In the genomic region with DNA sequence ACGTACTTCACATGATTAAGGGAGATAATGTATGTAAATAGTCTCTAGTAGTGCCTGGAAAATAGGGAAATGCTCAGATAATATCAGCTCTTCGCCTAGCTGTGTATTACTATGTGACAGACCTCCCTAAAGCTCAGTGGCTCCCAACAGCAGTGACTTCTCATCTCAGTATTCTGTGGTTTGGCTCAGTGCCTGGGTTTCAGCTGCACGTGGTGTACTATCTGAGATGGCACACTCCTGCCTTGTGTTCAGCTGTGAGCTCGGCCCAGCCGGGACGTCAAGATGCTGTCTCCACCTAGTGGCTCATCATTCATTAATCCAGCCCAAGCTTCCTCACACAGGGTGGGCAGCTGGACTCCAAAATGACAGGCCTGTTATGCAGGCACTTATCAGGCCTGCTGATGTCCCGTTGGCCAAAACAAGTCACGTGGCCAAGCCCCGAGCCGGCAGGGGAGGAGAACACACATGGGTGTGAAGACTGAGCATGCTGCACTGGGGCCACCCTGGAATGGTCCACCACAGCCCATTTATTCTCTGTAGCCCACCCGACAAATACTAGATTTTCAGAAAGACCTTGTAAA, we compare ENCODE assay signal across 8 cellular contexts. TPM values are rescaled to one million over a fixed set of nuclear protein-coding genes. Genes with fewer than 3 reads are reported as not detected.
A peak's percentile ranks its signal among the peaks of the same experiment; 100 is the strongest.
DNase-seq lines count a peak whose midpoint lies in the region; ATAC-seq and TF ChIP-seq lines count a peak whose summit lies in the region.

No MANE protein-coding gene starts in this region.

- DNase-seq in COLO829 (ENCODE audit: low spot score) (peak; percentile 98), Peyer's patch (peak; percentile 75 to 97 (median 91)), fibroblast of gingiva (ENCODE audit: low read depth) (peak; percentile 98), nucleus accumbens (lab: John Stamatoyannopoulos, UW) (peak in 55 of 56 donors; percentile 13 to 93 (median 73)), suprapubic skin (ENCODE audit: low spot score in 2 of 2) (peak; percentile 97)
- peak; percentile 81 for DNase-seq in activated T-cell treated with anti-CD3 and anti-CD28 coated beads, Interleukin-2, amount 50 U/mL, for 4 hours

- no peak overlapping the region for H3K4me3 Mint-ChIP-seq in activated T-cell treated with anti-CD3 and anti-CD28 coated beads, Interleukin-2, amount 50 U/mL, for 4 hours

- peak in 5 of 6 experiments; percentile 35 to 58 (median 52) for TF ChIP-seq CTCF in Peyer's patch (IDR thresholded peaks at IDR 0.05)
- TF ChIP-seq CTCF in suprapubic skin (IDR thresholded peaks at IDR 0.05), result peak; percentile 34 to 56

- H3K4me3 ChIP-seq in Peyer's patch (no peak overlapping the region), suprapubic skin (no peak overlapping the region)

- no peak for TF ChIP-seq EP300 in suprapubic skin (IDR thresholded peaks at IDR 0.05)

- H3K36me3 ChIP-seq in Peyer's patch, result peaks cover 0 to 54% (median 0%) of the 10 kb centered on the region in 3 donors
- peaks cover 54% of the 10 kb centered on the region for H3K36me3 ChIP-seq in suprapubic skin

- H3K27ac ChIP-seq in Peyer's patch, result peak overlapping the region in 2 of 4 donors; percentile 11 to 48
- peak overlapping the region; percentile 47 for H3K27ac ChIP-seq in suprapubic skin

- H3K27me3 Mint-ChIP-seq in activated T-cell treated with anti-CD3 and anti-CD28 coated beads, Interleukin-2, amount 50 U/mL, for 4 hours (ENCODE audit: low read depth), result no peaks in the 10 kb centered on the region

- ATAC-seq in GM19468 (IDR thresholded peaks at IDR 0.05; ENCODE audit: extremely low read depth, unreplicated experiment) (peak; percentile 89), HG03575 (IDR thresholded peaks at IDR 0.05; ENCODE audit: extremely low read depth, insufficient number of reproducible peaks, low FRiP score, unreplicated experiment) (peak; percentile 69)
- peak; percentile 99 for ATAC-seq in activated T-cell treated with anti-CD3 and anti-CD28 coated beads, Interleukin-2, amount 50 U/mL, for 4 hours

- H3K9me3 ChIP-seq in Peyer's patch (no peaks in the 10 kb centered on the region), suprapubic skin (no peaks in the 10 kb centered on the region)

- WGBS in suprapubic skin, result 45% methylated on average over 9 of the region's 11 CpGs

- peaks cover 74% of the 10 kb centered on the region for H3K36me3 Mint-ChIP-seq in activated T-cell treated with anti-CD3 and anti-CD28 coated beads, Interleukin-2, amount 50 U/mL, for 4 hours (ENCODE audit: insufficient read depth)

- H3K4me1 Mint-ChIP-seq in activated T-cell treated with anti-CD3 and anti-CD28 coated beads, Interleukin-2, amount 50 U/mL, for 4 hours (ENCODE audit: low read depth), result peaks cover 24% of the 10 kb centered on the region

- H3K27me3 ChIP-seq in Peyer's patch (no peaks in the 10 kb centered on the region), suprapubic skin (no peaks in the 10 kb centered on the region)

- peaks cover 0 to 11% (median 5%) of the 10 kb centered on the region in 4 donors for H3K4me1 ChIP-seq in Peyer's patch
- H3K4me1 ChIP-seq in suprapubic skin, result peaks cover 25% of the 10 kb centered on the region

- TF ChIP-seq POLR2A in Peyer's patch (IDR thresholded peaks at IDR 0.05) (no peak), suprapubic skin (IDR thresholded peaks at IDR 0.05) (no peak)

- no peaks in the 10 kb centered on the region for H3K9me3 Mint-ChIP-seq in activated T-cell treated with anti-CD3 and anti-CD28 coated beads, Interleukin-2, amount 50 U/mL, for 4 hours

RNA-seq across cellular contexts. Expression of a gene that starts 17.8 kb away (rescaled TPM):
- 1 to 10 TPM in 1 of 4 donors, under 1 TPM in 2, not detected in 1; 0.85 to 1.6 (median 0.88) TPM for total RNA-seq in Peyer's patch
- under 1 TPM in 2 of 3 donors, not detected in 1; 0.05 to 0.24 TPM for total RNA-seq in activated T-cell treated with anti-CD3 and anti-CD28 coated beads, Interleukin-2, amount 50 U/mL, for 4 hours
- under 1 TPM in 3 of 4 donors, not detected in 1; 0.42 to 0.97 (median 0.60) TPM for total RNA-seq in suprapubic skin

RNA-seq across cellular contexts. Expression of a gene that starts 24.2 kb away (rescaled TPM):
- total RNA-seq in Peyer's patch (100 to 1,000 TPM in 3 of 4 donors, 10 to 100 TPM in 1; 43.7 to 181 (median 107) TPM), suprapubic skin (10 to 100 TPM; 15.9 to 23.6 (median 20.0) TPM)
- total RNA-seq in activated T-cell treated with anti-CD3 and anti-CD28 coated beads, Interleukin-2, amount 50 U/mL, for 4 hours, result 100 to 1,000 TPM; 194 to 214 (median 194) TPM
